ENCODE assay signal across 1 cellular context in genomic region chr15:90893175-90894090, GRCh38.
TF ChIP-seq lines count a peak whose summit lies in the region.

No MANE protein-coding gene starts in this region.

TF ChIP-seq in HepG2, 621 proteins besides CTCF, POLR2A, EP300 and RAD21 (continued from another document and continues in another):
- TF ChIP-seq, protein P1, sequence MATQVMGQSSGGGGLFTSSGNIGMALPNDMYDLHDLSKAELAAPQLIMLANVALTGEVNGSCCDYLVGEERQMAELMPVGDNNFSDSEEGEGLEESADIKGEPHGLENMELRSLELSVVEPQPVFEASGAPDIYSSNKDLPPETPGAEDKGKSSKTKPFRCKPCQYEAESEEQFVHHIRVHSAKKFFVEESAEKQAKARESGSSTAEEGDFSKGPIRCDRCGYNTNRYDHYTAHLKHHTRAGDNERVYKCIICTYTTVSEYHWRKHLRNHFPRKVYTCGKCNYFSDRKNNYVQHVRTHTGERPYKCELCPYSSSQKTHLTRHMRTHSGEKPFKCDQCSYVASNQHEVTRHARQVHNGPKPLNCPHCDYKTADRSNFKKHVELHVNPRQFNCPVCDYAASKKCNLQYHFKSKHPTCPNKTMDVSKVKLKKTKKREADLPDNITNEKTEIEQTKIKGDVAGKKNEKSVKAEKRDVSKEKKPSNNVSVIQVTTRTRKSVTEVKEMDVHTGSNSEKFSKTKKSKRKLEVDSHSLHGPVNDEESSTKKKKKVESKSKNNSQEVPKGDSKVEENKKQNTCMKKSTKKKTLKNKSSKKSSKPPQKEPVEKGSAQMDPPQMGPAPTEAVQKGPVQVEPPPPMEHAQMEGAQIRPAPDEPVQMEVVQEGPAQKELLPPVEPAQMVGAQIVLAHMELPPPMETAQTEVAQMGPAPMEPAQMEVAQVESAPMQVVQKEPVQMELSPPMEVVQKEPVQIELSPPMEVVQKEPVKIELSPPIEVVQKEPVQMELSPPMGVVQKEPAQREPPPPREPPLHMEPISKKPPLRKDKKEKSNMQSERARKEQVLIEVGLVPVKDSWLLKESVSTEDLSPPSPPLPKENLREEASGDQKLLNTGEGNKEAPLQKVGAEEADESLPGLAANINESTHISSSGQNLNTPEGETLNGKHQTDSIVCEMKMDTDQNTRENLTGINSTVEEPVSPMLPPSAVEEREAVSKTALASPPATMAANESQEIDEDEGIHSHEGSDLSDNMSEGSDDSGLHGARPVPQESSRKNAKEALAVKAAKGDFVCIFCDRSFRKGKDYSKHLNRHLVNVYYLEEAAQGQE (IDR thresholded peaks at IDR 0.05; ENCODE audit: borderline replicate concordance in 1 of 2, low read depth in 1 of 2, low read length in 2 of 2) = no peak
- no peak for TF ChIP-seq ZNF282 (IDR thresholded peaks at IDR 0.05; ENCODE audit: partially characterized antibody)
- no peak for TF ChIP-seq GPN1 (CRISPR knock-in tag; IDR thresholded peaks at IDR 0.05; ENCODE audit: borderline replicate concordance)
- TF ChIP-seq RNF219 (CRISPR knock-in tag; IDR thresholded peaks at IDR 0.05) = no peak
- no peak for TF ChIP-seq WIZ (CRISPR knock-in tag; IDR thresholded peaks at IDR 0.05)
- TF ChIP-seq PHB2 (IDR thresholded peaks at IDR 0.05; ENCODE audit: partially characterized antibody) = no peak
- TF ChIP-seq ETS1 (CRISPR knock-in tag; IDR thresholded peaks at IDR 0.05) = no peak
- 0 out of 2 replicates have a peak, but pooled peaks have one; percentile 26 for TF ChIP-seq TARDBP (CRISPR knock-in tag; IDR thresholded peaks at IDR 0.05)
- no peak for TF ChIP-seq ZSCAN5A (CRISPR knock-in tag; IDR thresholded peaks at IDR 0.05; ENCODE audit: borderline replicate concordance)
- no peak for TF ChIP-seq ZNF510 (CRISPR knock-in tag; IDR thresholded peaks at IDR 0.05; ENCODE audit: low read depth)
- no peak for TF ChIP-seq MEIS2 (CRISPR knock-in tag; IDR thresholded peaks at IDR 0.05)
- TF ChIP-seq SIN3B (IDR thresholded peaks at IDR 0.05; ENCODE audit: low read length) = no peak
- no peak for TF ChIP-seq ZBTB21 (CRISPR knock-in tag; IDR thresholded peaks at IDR 0.05)
- TF ChIP-seq, protein P2, sequence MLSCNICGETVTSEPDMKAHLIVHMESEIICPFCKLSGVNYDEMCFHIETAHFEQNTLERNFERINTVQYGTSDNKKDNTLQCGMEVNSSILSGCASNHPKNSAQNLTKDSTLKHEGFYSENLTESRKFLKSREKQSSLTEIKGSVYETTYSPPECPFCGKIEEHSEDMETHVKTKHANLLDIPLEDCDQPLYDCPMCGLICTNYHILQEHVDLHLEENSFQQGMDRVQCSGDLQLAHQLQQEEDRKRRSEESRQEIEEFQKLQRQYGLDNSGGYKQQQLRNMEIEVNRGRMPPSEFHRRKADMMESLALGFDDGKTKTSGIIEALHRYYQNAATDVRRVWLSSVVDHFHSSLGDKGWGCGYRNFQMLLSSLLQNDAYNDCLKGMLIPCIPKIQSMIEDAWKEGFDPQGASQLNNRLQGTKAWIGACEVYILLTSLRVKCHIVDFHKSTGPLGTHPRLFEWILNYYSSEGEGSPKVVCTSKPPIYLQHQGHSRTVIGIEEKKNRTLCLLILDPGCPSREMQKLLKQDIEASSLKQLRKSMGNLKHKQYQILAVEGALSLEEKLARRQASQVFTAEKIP (CRISPR knock-in tag; IDR thresholded peaks at IDR 0.05; ENCODE audit: borderline replicate concordance) = no peak
- peak; percentile 35 for TF ChIP-seq HNRNPLL (IDR thresholded peaks at IDR 0.05; ENCODE audit: low read depth, low read length, poor library complexity, severe bottlenecking)
- no peak for TF ChIP-seq SYNCRIP (IDR thresholded peaks at IDR 0.05; ENCODE audit: insufficient read depth, low read depth, low read length)
- TF ChIP-seq GATA4 (IDR thresholded peaks at IDR 0.05; ENCODE audit: borderline replicate concordance, low read depth) = no peak
- TF ChIP-seq HOXA9 (CRISPR knock-in tag; IDR thresholded peaks at IDR 0.05; ENCODE audit: borderline replicate concordance) = no peak
- TF ChIP-seq KLF6 (CRISPR knock-in tag; IDR thresholded peaks at IDR 0.05) = no peak
- no peak for TF ChIP-seq FUBP1 (CRISPR knock-in tag; IDR thresholded peaks at IDR 0.05; ENCODE audit: borderline replicate concordance)
- no peak for TF ChIP-seq ESRRA (CRISPR knock-in tag; IDR thresholded peaks at IDR 0.05; ENCODE audit: low read depth)
- TF ChIP-seq, protein P3, sequence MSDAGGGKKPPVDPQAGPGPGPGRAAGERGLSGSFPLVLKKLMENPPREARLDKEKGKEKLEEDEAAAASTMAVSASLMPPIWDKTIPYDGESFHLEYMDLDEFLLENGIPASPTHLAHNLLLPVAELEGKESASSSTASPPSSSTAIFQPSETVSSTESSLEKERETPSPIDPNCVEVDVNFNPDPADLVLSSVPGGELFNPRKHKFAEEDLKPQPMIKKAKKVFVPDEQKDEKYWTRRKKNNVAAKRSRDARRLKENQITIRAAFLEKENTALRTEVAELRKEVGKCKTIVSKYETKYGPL (CRISPR knock-in tag; IDR thresholded peaks at IDR 0.05) = no peak
- no peak for TF ChIP-seq ZNF205 (CRISPR knock-in tag; IDR thresholded peaks at IDR 0.05)
- TF ChIP-seq MLXIP (CRISPR knock-in tag; IDR thresholded peaks at IDR 0.05; ENCODE audit: borderline replicate concordance) = no peak
- TF ChIP-seq RFXAP (CRISPR knock-in tag; IDR thresholded peaks at IDR 0.05; ENCODE audit: borderline replicate concordance) = no peak
- no peak for TF ChIP-seq RORA (CRISPR knock-in tag; IDR thresholded peaks at IDR 0.05)
- peak; percentile 75; the same call in 1 of the 2 replicates for TF ChIP-seq SPEN (CRISPR knock-in tag; IDR thresholded peaks at IDR 0.05; ENCODE audit: low read depth)
- peak; percentile 77 for TF ChIP-seq YY1 (IDR thresholded peaks at IDR 0.05; ENCODE audit: insufficient read depth, insufficient replicate concordance, low read depth, low read length)
- TF ChIP-seq PAX8 (CRISPR knock-in tag; IDR thresholded peaks at IDR 0.05; ENCODE audit: borderline replicate concordance) = no peak
- TF ChIP-seq ZNF33A (CRISPR knock-in tag; IDR thresholded peaks at IDR 0.05; ENCODE audit: borderline replicate concordance) = no peak
- no peak for TF ChIP-seq ZNF24 (IDR thresholded peaks at IDR 0.05)
- TF ChIP-seq FOXK2 (IDR thresholded peaks at IDR 0.05) = no peak
- TF ChIP-seq FLYWCH1 (CRISPR knock-in tag; IDR thresholded peaks at IDR 0.05) = no peak
- no peak for TF ChIP-seq TBL1XR1 (IDR thresholded peaks at IDR 0.05; ENCODE audit: borderline replicate concordance, low read length, partially characterized antibody)
- no peak for TF ChIP-seq SOX6 (IDR thresholded peaks at IDR 0.05)
- TF ChIP-seq SOX6 (CRISPR knock-in tag; IDR thresholded peaks at IDR 0.05) = peak; percentile 60
- TF ChIP-seq, protein P4, sequence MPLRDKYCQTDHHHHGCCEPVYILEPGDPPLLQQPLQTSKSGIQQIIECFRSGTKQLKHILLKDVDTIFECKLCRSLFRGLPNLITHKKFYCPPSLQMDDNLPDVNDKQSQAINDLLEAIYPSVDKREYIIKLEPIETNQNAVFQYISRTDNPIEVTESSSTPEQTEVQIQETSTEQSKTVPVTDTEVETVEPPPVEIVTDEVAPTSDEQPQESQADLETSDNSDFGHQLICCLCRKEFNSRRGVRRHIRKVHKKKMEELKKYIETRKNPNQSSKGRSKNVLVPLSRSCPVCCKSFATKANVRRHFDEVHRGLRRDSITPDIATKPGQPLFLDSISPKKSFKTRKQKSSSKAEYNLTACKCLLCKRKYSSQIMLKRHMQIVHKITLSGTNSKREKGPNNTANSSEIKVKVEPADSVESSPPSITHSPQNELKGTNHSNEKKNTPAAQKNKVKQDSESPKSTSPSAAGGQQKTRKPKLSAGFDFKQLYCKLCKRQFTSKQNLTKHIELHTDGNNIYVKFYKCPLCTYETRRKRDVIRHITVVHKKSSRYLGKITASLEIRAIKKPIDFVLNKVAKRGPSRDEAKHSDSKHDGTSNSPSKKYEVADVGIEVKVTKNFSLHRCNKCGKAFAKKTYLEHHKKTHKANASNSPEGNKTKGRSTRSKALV (CRISPR knock-in tag; IDR thresholded peaks at IDR 0.05) = no peak
- no peak for TF ChIP-seq ZNF746 (CRISPR knock-in tag; IDR thresholded peaks at IDR 0.05)
- TF ChIP-seq THAP9 (CRISPR knock-in tag; IDR thresholded peaks at IDR 0.05; ENCODE audit: borderline replicate concordance) = peak; percentile 62; the same call in 1 of the 2 replicates
